In genomic region chr19:49849433-49850220, GRCh38 we compare ENCODE assay signal across 9 cellular contexts. TPM values are rescaled to one million over a fixed set of nuclear protein-coding genes. Genes with fewer than 3 reads are reported as not detected.
A peak's percentile ranks its signal among the peaks of the same experiment; 100 is the strongest.
DNase-seq lines count a peak whose midpoint lies in the region; ATAC-seq, FAIRE-seq and TF ChIP-seq lines count a peak whose summit lies in the region.
"Had no signal": no experiment of that assay in that cellular context is flagged by ENCODE, and none has a peak within 500 bp of the region (broad histone marks: within the 10 kb centered on the region; RNA-seq: fewer than 3 reads in every experiment).

No MANE protein-coding gene starts in this region.

- peaks cover 3% of the 10 kb centered on the region for H3K27me3 Mint-ChIP-seq in brain

- peaks cover 18% of the 10 kb centered on the region for H3K4me1 ChIP-seq in ACC112 (ENCODE audit: control insufficient read depth, insufficient read depth, low read length, unreplicated experiment)
- H3K4me1 ChIP-seq in HUES64 (ENCODE audit: insufficient read depth, low read length), result peaks cover 17% of the 10 kb centered on the region
- H3K4me1 ChIP-seq in mucosa of rectum (ENCODE audit: control insufficient read depth in 2 of 2, insufficient read depth in 2 of 2, low read length in 2 of 2), result peaks cover 17 to 20% of the 10 kb centered on the region in 2 donors

- H3K9ac ChIP-seq in HUES64 (ENCODE audit: low read depth, low read length), result 0 out of 2 replicates have a peak overlapping the region, but pooled peaks have one; percentile 89
- peak overlapping the region in 1 of 2 donors; percentile 100 for H3K9ac ChIP-seq in mucosa of rectum (ENCODE audit: low read depth in 1 of 2, low read length in 2 of 2)

- H3K9me3 ChIP-seq in HUES64 (ENCODE audit: insufficient read depth, low read depth, low read length) (no peaks in the 10 kb centered on the region), mucosa of rectum (ENCODE audit: control insufficient read depth in 2 of 2, low read length in 2 of 2) (no peaks in the 10 kb centered on the region)
- H3K9me3 ChIP-seq: ovary had no signal

- no peak for FAIRE-seq in GM12891 (lab: Jason Lieb, UNC)

- peaks cover 26% of the 10 kb centered on the region for H3K79me2 ChIP-seq in ACC112 (ENCODE audit: control insufficient read depth, insufficient read depth, low read length, unreplicated experiment)

- H3K4me3 ChIP-seq in ACC112 (ENCODE audit: low read depth, low read length), result peak overlapping the region; percentile 96
- H3K4me3 ChIP-seq in HUES64 (ENCODE audit: low read length), result peak overlapping the region; percentile 75
- peak overlapping the region; percentile 93 to 96 for H3K4me3 ChIP-seq in mucosa of rectum (ENCODE audit: low read length in 2 of 2)

- peaks cover 3 to 17% (median 13%) of the 10 kb centered on the region in 5 experiments for H3K9me3 Mint-ChIP-seq in brain

- ATAC-seq in GM19467 (IDR thresholded peaks at IDR 0.05; ENCODE audit: unreplicated experiment), result no peak

- no peak overlapping the region for H2AFZ ChIP-seq in ACC112 (ENCODE audit: low read length, unreplicated experiment)

- H3K36me3 Mint-ChIP-seq in brain, result peaks cover 30% of the 10 kb centered on the region

- H3K27me3 ChIP-seq in ACC112 (ENCODE audit: insufficient read depth, low read length) (no peaks in the 10 kb centered on the region), HUES64 (ENCODE audit: insufficient read depth, low read length) (no peaks in the 10 kb centered on the region), mucosa of rectum (ENCODE audit: control insufficient read depth in 2 of 2, insufficient read depth in 2 of 2, low read length in 2 of 2) (no peaks in the 10 kb centered on the region)
- H3K27me3 ChIP-seq: ovary had no signal

- TF ChIP-seq POLR2A in GM12891 (IDR thresholded peaks at IDR 0.05; ENCODE audit: low read depth, low read length), result no peak

- peaks cover 28% of the 10 kb centered on the region for H3K4me1 Mint-ChIP-seq in brain

- H3K4me3 Mint-ChIP-seq in brain, result peak overlapping the region; percentile 86 to 92 (median 90)

- DNase-seq in GM12891 (ENCODE audit: insufficient read length, low spot score) (no peak), DMS79 (lab: John Stamatoyannopoulos, UW) (no peak), NCI-H128 (lab: John Stamatoyannopoulos, UW; ENCODE audit: unreplicated experiment) (no peak)

- H3K27ac ChIP-seq in ACC112 (ENCODE audit: low read depth, low read length), result no peak overlapping the region
- H3K27ac ChIP-seq in HUES64 (ENCODE audit: low read depth, low read length), result no peak overlapping the region
- peak overlapping the region; percentile 97 to 99 for H3K27ac ChIP-seq in mucosa of rectum (ENCODE audit: low read depth in 2 of 2, low read length in 2 of 2)

- TF ChIP-seq CTCF in brain (conservative IDR thresholded peaks at IDR 0.05), result no peak

- 89% methylated on average over 15 of the region's 15 CpGs for WGBS in HUES64

- no peaks in the 10 kb centered on the region for H3K36me3 ChIP-seq in ACC112 (ENCODE audit: insufficient read depth, low read length)
- peaks cover 18% of the 10 kb centered on the region; the same call in 1 of the 2 replicates for H3K36me3 ChIP-seq in HUES64 (ENCODE audit: insufficient read depth, low read length)
- H3K36me3 ChIP-seq in mucosa of rectum (ENCODE audit: control insufficient read depth in 2 of 2, insufficient read depth in 2 of 2, low read length in 2 of 2), result no peaks in the 10 kb centered on the region
- H3K36me3 ChIP-seq: ovary had no signal

- H3K27ac Mint-ChIP-seq in brain, result peak overlapping the region; percentile 92 to 99 (median 99)

TF ChIP-seq in GM12891, 5 proteins besides CTCF, POLR2A, EP300 and RAD21:
- TF ChIP-seq POLR2AphosphoS5 (IDR thresholded peaks at IDR 0.05; ENCODE audit: low read depth, low read length) (no peak), SPI1 (IDR thresholded peaks at IDR 0.05; ENCODE audit: low read depth, low read length) (no peak), POU2F2 (IDR thresholded peaks at IDR 0.05; ENCODE audit: low read depth, low read length) (no peak), PAX5 (IDR thresholded peaks at IDR 0.05; ENCODE audit: insufficient read depth, low read length, severe bottlenecking) (no peak), TAF1 (IDR thresholded peaks at IDR 0.05; ENCODE audit: low read depth, low read length) (no peak)

RNA-seq across cellular contexts. Expression of gene PTOV1, which starts 1.3 kb away (rescaled TPM):
- 193 TPM for polyA plus RNA-seq in HUES64 (2013, experiment 1 of 2)
- polyA plus RNA-seq in HUES64 (2013, experiment 2 of 2), result 199 TPM
- polyA plus RNA-seq in brain (ENCODE audit: insufficient read depth, low read depth, low replicate concordance), result 431 TPM
- polyA plus RNA-seq in GM12891 (2012; ENCODE audit: low read depth, missing spikeins), result 50.1 TPM

RNA-seq across cellular contexts. Expression of gene PNKP, which starts 17.7 kb away (rescaled TPM):
- 54.9 TPM for polyA plus RNA-seq in HUES64 (2013, experiment 1 of 2)
- polyA plus RNA-seq in HUES64 (2013, experiment 2 of 2), result 50.5 TPM
- 16.4 TPM for polyA plus RNA-seq in brain (ENCODE audit: insufficient read depth, low read depth, low replicate concordance)
- polyA plus RNA-seq in GM12891 (2012; ENCODE audit: low read depth, missing spikeins), result 35.2 TPM

RNA-seq across cellular contexts. Expression of gene AKT1S1, which starts 27.5 kb away (rescaled TPM):
- polyA plus RNA-seq in HUES64 (2013, experiment 1 of 2), result 41.6 TPM
- polyA plus RNA-seq in HUES64 (2013, experiment 2 of 2), result 37.1 TPM
- polyA plus RNA-seq in brain (ENCODE audit: insufficient read depth, low read depth, low replicate concordance), result 58.8 TPM
- polyA plus RNA-seq in GM12891 (2012; ENCODE audit: low read depth, missing spikeins), result 14.6 TPM

RNA-seq across cellular contexts. Expression of gene TBC1D17, which starts 27.9 kb away (rescaled TPM):
- polyA plus RNA-seq in HUES64 (2013, experiment 1 of 2), result 30.9 TPM
- polyA plus RNA-seq in HUES64 (2013, experiment 2 of 2), result 30.7 TPM
- polyA plus RNA-seq in brain (ENCODE audit: insufficient read depth, low read depth, low replicate concordance), result 77.4 TPM
- polyA plus RNA-seq in GM12891 (2012; ENCODE audit: low read depth, missing spikeins), result 29.6 TPM

RNA-seq across cellular contexts. Expression of gene MED25, which starts 31.5 kb away (rescaled TPM):
- polyA plus RNA-seq in HUES64 (2013, experiment 1 of 2), result 53.4 TPM
- 52.7 TPM for polyA plus RNA-seq in HUES64 (2013, experiment 2 of 2)
- 96.6 TPM for polyA plus RNA-seq in brain (ENCODE audit: insufficient read depth, low read depth, low replicate concordance)
- 34.5 TPM for polyA plus RNA-seq in GM12891 (2012; ENCODE audit: low read depth, missing spikeins)

Comparison
In these comparisons a context has a peak if more than half of its experiments do, and no peak if none do; other contexts are left out.
1. H3K27ac ChIP-seq: peak in mucosa of rectum (2 of 2); none in ACC112 (single experiment) and HUES64 (single experiment).
2. Peak in every context shown above with its lines, with median percentiles within 50 percentile points of each other: H3K4me3 ChIP-seq.